1 cellular context compared by ENCODE assay signal in the genomic region with DNA sequence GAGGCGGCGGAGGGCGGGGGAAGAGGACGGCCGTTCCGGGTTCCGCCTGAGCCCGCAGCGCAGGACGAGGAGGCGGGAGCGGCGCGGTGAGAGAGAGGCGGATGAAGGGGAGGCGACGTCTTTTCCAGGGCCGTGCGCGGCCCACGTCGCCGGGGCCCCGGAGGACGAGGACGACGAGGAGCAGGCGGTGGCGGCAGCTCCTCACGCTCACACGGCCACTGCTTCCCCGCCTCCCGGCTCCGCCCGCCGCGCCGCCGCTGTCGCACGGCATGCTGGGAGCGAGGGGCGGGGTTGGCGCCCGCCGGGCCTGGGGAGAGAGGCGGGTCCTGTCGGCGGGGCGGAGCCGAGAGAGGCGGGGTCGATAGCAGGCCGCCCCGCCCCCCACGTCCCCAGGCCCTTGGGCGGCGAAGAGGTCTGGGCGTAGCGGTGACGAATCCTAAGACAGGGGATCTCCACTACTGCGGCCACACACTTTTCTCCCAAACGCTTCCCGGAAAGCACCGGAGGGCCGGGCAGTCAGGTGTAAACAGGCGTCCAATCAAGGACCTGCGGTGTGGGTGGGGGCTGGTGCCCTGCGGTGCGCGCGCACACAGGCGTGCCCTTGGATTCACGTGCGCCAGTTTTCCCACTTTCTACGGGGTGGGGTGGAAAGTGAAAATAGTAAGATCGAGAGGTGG.
TF ChIP-seq lines count a peak whose summit lies in the region.

Gene SMG1, minus strand, starts transcription at position 220 of the 677 bp plus-strand sequence. CDS start 367 bp downstream, outside the sequence.

TF ChIP-seq in HepG2, 621 proteins besides CTCF, POLR2A, EP300 and RAD21 (continued from another document):
- peak; percentile 53; the same call in 1 of the 2 replicates for TF ChIP-seq ZFP36L2 (CRISPR knock-in tag; IDR thresholded peaks at IDR 0.05)
- TF ChIP-seq PHF8 (CRISPR knock-in tag; IDR thresholded peaks at IDR 0.05), result peak; percentile 85
- TF ChIP-seq, protein P1, sequence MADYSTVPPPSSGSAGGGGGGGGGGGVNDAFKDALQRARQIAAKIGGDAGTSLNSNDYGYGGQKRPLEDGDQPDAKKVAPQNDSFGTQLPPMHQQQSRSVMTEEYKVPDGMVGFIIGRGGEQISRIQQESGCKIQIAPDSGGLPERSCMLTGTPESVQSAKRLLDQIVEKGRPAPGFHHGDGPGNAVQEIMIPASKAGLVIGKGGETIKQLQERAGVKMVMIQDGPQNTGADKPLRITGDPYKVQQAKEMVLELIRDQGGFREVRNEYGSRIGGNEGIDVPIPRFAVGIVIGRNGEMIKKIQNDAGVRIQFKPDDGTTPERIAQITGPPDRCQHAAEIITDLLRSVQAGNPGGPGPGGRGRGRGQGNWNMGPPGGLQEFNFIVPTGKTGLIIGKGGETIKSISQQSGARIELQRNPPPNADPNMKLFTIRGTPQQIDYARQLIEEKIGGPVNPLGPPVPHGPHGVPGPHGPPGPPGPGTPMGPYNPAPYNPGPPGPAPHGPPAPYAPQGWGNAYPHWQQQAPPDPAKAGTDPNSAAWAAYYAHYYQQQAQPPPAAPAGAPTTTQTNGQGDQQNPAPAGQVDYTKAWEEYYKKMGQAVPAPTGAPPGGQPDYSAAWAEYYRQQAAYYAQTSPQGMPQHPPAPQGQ (CRISPR knock-in tag; IDR thresholded peaks at IDR 0.05; ENCODE audit: borderline replicate concordance), result 0 out of 2 replicates have a peak, but pooled peaks have one; percentile 40
- TF ChIP-seq REXO4 (CRISPR knock-in tag; IDR thresholded peaks at IDR 0.05; ENCODE audit: borderline replicate concordance), result peak; percentile 82
- peak; percentile 95 for TF ChIP-seq SAP130 (CRISPR knock-in tag; IDR thresholded peaks at IDR 0.05; ENCODE audit: low read depth)
